ENCODE assay signal across 8 cellular contexts in the genomic region with DNA sequence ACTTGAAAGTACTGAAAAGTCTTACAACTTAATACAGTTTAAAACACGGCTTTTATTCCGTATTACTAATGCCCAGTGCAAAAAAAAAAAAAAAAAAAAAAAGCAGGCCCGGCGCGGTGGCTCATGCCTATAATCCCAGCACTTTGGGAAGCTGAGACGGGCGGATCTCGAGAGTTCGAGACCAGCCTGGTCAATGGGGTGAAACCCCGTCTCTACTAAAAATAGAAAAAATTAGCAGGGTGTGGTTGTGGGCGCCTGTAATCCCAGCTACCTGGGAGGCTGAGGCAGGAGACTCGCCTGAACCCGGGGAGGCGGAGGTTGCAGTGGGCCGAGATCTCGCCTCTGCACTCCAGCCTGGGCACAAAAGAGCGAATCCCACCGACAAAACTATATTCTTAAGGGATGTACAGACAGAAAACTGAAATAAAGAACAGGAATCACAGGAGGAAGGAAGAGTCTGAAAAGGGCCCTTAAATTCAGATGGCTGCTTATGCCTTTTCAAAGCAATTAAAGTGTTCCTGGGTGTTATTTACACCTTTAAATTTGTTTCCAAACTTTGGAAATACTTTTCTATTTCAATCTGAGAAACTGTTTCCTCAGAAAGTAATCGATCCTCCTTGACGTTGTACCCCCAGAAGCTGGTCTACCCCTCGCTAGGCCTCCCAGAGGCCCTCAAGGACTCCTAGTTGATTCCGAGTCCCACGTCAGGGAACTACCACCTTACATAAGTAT. TPM values are rescaled to one million over a fixed set of nuclear protein-coding genes. Genes with fewer than 3 reads are reported as not detected.
A peak's percentile ranks its signal among the peaks of the same experiment; 100 is the strongest.
DNase-seq lines count a peak whose midpoint lies in the region; ATAC-seq and TF ChIP-seq lines count a peak whose summit lies in the region.

No MANE protein-coding gene starts in this region.

- H3K36me3 Mint-ChIP-seq in WTC11 (peaks cover 28% of the 10 kb centered on the region), nephron progenitor cell (ENCODE audit: low read depth) (peaks cover 18% of the 10 kb centered on the region)
- peaks cover 91% of the 10 kb centered on the region for H3K36me3 Mint-ChIP-seq in effector memory CD8-positive, alpha-beta T cell (ENCODE audit: insufficient read depth)

- peak overlapping the region; percentile 97 for H3K4me3 ChIP-seq in HEK293 (ENCODE audit: low read depth, low read length)

- POLR2A ChIA-PET in HEK293 (lab: Yijun Ruan, JAX) (interaction anchor here (0.8 to 8.1 kb wide), 3 partner anchors 9 to 29 kb away, joined by 3 to 92 read pairs (median 3); no protein-coding TSS in a partner anchor), WTC11 (lab: Charles Lee) (interaction anchor here (0.6 to 1.6 kb wide), 4 partner anchors 19 to 577 kb away, joined by 4 to 11 read pairs (median 5); no protein-coding TSS in a partner anchor)

- peak overlapping the region; percentile 100 for H3K27ac Mint-ChIP-seq in WTC11
- peak overlapping the region; percentile 100 for H3K27ac Mint-ChIP-seq in effector memory CD8-positive, alpha-beta T cell
- peak overlapping the region; percentile 100 for H3K27ac Mint-ChIP-seq in nephron progenitor cell

- H3K27me3 Mint-ChIP-seq in WTC11 (ENCODE audit: low read depth) (no peaks in the 10 kb centered on the region), nephron progenitor cell (ENCODE audit: low read depth, poor library complexity) (peaks cover 5% of the 10 kb centered on the region)
- no peaks in the 10 kb centered on the region for H3K27me3 Mint-ChIP-seq in effector memory CD8-positive, alpha-beta T cell

- peak overlapping the region; percentile 97 for H3K27ac ChIP-seq in HEK293 (ENCODE audit: extremely low read depth, low read depth, low read length)

- H3K4me3 Mint-ChIP-seq in WTC11: peak overlapping the region; percentile 99
- H3K4me3 Mint-ChIP-seq in effector memory CD8-positive, alpha-beta T cell: peak overlapping the region; percentile 99
- H3K4me3 Mint-ChIP-seq in nephron progenitor cell: peak overlapping the region; percentile 99

- CTCF ChIA-PET in HEK293 (lab: Yijun Ruan, JAX) (no interaction called here), WTC11 (lab: Charles Lee) (interaction anchor here (0.9 to 1.2 kb wide), 2 partner anchors 28 to 31 kb away, joined by 3 to 7 read pairs; no protein-coding TSS in a partner anchor)

- no peaks in the 10 kb centered on the region for H3K9me3 Mint-ChIP-seq in WTC11
- no peaks in the 10 kb centered on the region for H3K9me3 Mint-ChIP-seq in effector memory CD8-positive, alpha-beta T cell
- H3K9me3 Mint-ChIP-seq in nephron progenitor cell: peaks cover 4% of the 10 kb centered on the region

- TF ChIP-seq CTCF in HEK293 (tag by site-specific recombination; IDR thresholded peaks at IDR 0.05): no peak
- TF ChIP-seq CTCF in WTC11 (IDR thresholded peaks at IDR 0.05): no peak
- no peak for TF ChIP-seq CTCF in nephron progenitor cell (IDR thresholded peaks at IDR 0.05)

- peaks cover 10% of the 10 kb centered on the region; the same call in 1 of the 2 replicates for H3K4me1 ChIP-seq in HEK293 (ENCODE audit: control insufficient read depth, insufficient read depth, low read length)

- H3K36me3 ChIP-seq in HEK293 (ENCODE audit: control insufficient read depth in 2 of 2, insufficient read depth in 1 of 2, low read length in 2 of 2): peaks cover 0 to 12% of the 10 kb centered on the region in 2 experiments; a peak in 2 of 3 replicates

- no peaks in the 10 kb centered on the region for H3K9me3 ChIP-seq in HEK293 (ENCODE audit: control insufficient read depth, insufficient read depth, low read depth, low read length)

- ATAC-seq in WTC11 (no peak), GM18502 (IDR thresholded peaks at IDR 0.05; ENCODE audit: poor library complexity, unreplicated experiment) (no peak)
- ATAC-seq in effector memory CD8-positive, alpha-beta T cell (replicated peaks): no peak

- H3K4me1 Mint-ChIP-seq in WTC11 (peaks cover 37% of the 10 kb centered on the region), nephron progenitor cell (peaks cover 36% of the 10 kb centered on the region)
- H3K4me1 Mint-ChIP-seq in effector memory CD8-positive, alpha-beta T cell (ENCODE audit: low read depth in 2 of 2): peaks cover 36 to 40% of the 10 kb centered on the region in 2 donors

- DNase-seq in WTC11 (ENCODE audit: low spot score) (no peak), nephron progenitor cell (peak; percentile 14), NCI-H446 treated with DMSO at 0.1 percent for 48 hours (lab: John Stamatoyannopoulos, UW) (no peak), amniotic stem cell (lab: John Stamatoyannopoulos, UW) (no peak), NOMO-1 (lab: John Stamatoyannopoulos, UW; ENCODE audit: unreplicated experiment in 2 of 2) (no peak)
- DNase-seq in effector memory CD8-positive, alpha-beta T cell: peak; percentile 25 to 35 (median 26)

TF ChIP-seq in HEK293, 187 proteins besides CTCF, POLR2A, EP300 and RAD21 (continues in another document):
- TF ChIP-seq ZNF654 (tag by site-specific recombination; IDR thresholded peaks at IDR 0.05; ENCODE audit: low read depth) (no peak), GLI2 (tag by site-specific recombination; IDR thresholded peaks at IDR 0.05; ENCODE audit: borderline replicate concordance, low read depth) (no peak), KLF1 (tag by site-specific recombination; IDR thresholded peaks at IDR 0.05) (peak; percentile 51), ZNF510 (tag by site-specific recombination; IDR thresholded peaks at IDR 0.05; ENCODE audit: insufficient replicate concordance) (peak; percentile 22), ZNF544 (tag by site-specific recombination; IDR thresholded peaks at IDR 0.05) (no peak), SETDB1 (IDR thresholded peaks at IDR 0.05; ENCODE audit: insufficient read length, low read length) (no peak), GLIS1 (tag by site-specific recombination; IDR thresholded peaks at IDR 0.05) (no peak), ZFHX2 (tag by site-specific recombination; conservative IDR thresholded peaks at IDR 0.05) (peak; percentile 6; the same call in 1 of the 2 replicates), EGR2 (tag by site-specific recombination; IDR thresholded peaks at IDR 0.05; ENCODE audit: low read depth) (0 out of 2 replicates have a peak, but pooled peaks have one; percentile 41)
- TF ChIP-seq, protein P1, sequence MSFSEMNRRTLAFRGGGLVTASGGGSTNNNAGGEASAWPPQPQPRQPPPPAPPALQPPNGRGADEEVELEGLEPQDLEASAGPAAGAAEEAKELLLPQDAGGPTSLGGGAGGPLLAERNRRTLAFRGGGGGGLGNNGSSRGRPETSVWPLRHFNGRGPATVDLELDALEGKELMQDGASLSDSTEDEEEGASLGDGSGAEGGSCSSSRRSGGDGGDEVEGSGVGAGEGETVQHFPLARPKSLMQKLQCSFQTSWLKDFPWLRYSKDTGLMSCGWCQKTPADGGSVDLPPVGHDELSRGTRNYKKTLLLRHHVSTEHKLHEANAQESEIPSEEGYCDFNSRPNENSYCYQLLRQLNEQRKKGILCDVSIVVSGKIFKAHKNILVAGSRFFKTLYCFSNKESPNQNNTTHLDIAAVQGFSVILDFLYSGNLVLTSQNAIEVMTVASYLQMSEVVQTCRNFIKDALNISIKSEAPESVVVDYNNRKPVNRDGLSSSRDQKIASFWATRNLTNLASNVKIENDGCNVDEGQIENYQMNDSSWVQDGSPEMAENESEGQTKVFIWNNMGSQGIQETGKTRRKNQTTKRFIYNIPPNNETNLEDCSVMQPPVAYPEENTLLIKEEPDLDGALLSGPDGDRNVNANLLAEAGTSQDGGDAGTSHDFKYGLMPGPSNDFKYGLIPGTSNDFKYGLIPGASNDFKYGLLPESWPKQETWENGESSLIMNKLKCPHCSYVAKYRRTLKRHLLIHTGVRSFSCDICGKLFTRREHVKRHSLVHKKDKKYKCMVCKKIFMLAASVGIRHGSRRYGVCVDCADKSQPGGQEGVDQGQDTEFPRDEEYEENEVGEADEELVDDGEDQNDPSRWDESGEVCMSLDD (tag by site-specific recombination; IDR thresholded peaks at IDR 0.05): no peak

TF ChIP-seq in WTC11, 78 proteins besides CTCF, POLR2A, EP300 and RAD21:
- TF ChIP-seq FOXJ3 (CRISPR knock-in tag; IDR thresholded peaks at IDR 0.05; ENCODE audit: borderline replicate concordance) (no peak), ZNF263 (CRISPR knock-in tag; IDR thresholded peaks at IDR 0.05; ENCODE audit: low read depth) (no peak), EMX1 (CRISPR knock-in tag; IDR thresholded peaks at IDR 0.05) (no peak), ZNF671 (CRISPR knock-in tag; IDR thresholded peaks at IDR 0.05) (no peak), ZNF138 (CRISPR knock-in tag; conservative IDR thresholded peaks at IDR 0.05) (no peak), TP53 (CRISPR knock-in tag; IDR thresholded peaks at IDR 0.05) (no peak)
- TF ChIP-seq, protein P2, sequence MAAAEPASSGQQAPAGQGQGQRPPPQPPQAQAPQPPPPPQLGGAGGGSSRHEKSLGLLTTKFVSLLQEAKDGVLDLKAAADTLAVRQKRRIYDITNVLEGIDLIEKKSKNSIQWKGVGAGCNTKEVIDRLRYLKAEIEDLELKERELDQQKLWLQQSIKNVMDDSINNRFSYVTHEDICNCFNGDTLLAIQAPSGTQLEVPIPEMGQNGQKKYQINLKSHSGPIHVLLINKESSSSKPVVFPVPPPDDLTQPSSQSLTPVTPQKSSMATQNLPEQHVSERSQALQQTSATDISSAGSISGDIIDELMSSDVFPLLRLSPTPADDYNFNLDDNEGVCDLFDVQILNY (CRISPR knock-in tag; IDR thresholded peaks at IDR 0.05): no peak
- TF ChIP-seq, protein P3, sequence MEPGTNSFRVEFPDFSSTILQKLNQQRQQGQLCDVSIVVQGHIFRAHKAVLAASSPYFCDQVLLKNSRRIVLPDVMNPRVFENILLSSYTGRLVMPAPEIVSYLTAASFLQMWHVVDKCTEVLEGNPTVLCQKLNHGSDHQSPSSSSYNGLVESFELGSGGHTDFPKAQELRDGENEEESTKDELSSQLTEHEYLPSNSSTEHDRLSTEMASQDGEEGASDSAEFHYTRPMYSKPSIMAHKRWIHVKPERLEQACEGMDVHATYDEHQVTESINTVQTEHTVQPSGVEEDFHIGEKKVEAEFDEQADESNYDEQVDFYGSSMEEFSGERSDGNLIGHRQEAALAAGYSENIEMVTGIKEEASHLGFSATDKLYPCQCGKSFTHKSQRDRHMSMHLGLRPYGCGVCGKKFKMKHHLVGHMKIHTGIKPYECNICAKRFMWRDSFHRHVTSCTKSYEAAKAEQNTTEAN (CRISPR knock-in tag; IDR thresholded peaks at IDR 0.05): no peak
- TF ChIP-seq, protein P4, sequence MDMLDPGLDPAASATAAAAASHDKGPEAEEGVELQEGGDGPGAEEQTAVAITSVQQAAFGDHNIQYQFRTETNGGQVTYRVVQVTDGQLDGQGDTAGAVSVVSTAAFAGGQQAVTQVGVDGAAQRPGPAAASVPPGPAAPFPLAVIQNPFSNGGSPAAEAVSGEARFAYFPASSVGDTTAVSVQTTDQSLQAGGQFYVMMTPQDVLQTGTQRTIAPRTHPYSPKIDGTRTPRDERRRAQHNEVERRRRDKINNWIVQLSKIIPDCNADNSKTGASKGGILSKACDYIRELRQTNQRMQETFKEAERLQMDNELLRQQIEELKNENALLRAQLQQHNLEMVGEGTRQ (CRISPR knock-in tag; IDR thresholded peaks at IDR 0.05): no peak

RNA-seq across cellular contexts. Expression of a gene that starts 2.1 kb away (rescaled TPM):
- total RNA-seq in WTC11 (2021): 51.4 to 52.3 TPM (median 51.8 TPM) in 3 replicates

Comparison
In these comparisons a context has a peak if more than half of its experiments do, and no peak if none do; other contexts are left out.
1. DNase-seq: peak in effector memory CD8-positive, alpha-beta T cell (3 of 3) and nephron progenitor cell (single experiment); none in WTC11 (single experiment), NCI-H446 treated with DMSO at 0.1 percent for 48 hours (single experiment), amniotic stem cell (single experiment) and NOMO-1 (0 of 2).
2. Peak in every context shown above with its lines, with median percentiles within 50 percentile points of each other: H3K27ac Mint-ChIP-seq and H3K4me3 Mint-ChIP-seq.